8 cellular contexts compared by ENCODE assay signal in genomic region chr6:20404641-20405032, GRCh38. TPM values are rescaled to one million over a fixed set of nuclear protein-coding genes. Genes with fewer than 3 reads are reported as not detected.
DNase-seq lines count a peak whose midpoint lies in the region; ATAC-seq and TF ChIP-seq lines count a peak whose summit lies in the region.

No MANE protein-coding gene starts in this region.

- POLR2A ChIA-PET in CD8-positive, alpha-beta memory T cell (lab: Charles Lee), result interaction anchor here (0.5 to 3.1 kb wide), 10 partner anchors 22 to 191 kb away, joined by 3 to 38 read pairs (median 4); no protein-coding TSS in a partner anchor

- CTCF ChIA-PET in CD8-positive, alpha-beta memory T cell (lab: Charles Lee), result interaction anchor here (0.7 to 2.9 kb wide), 28 partner anchors 9 to 133 kb away, joined by 3 to 53 read pairs (median 5); partner anchors contain the start of gene CDKAL1

- H3K36me3 Mint-ChIP-seq in CD8-positive, alpha-beta memory T cell, result peaks cover 0 to 25% (median 2%) of the 10 kb centered on the region in 3 donors

- peaks cover 58 to 69% (median 67%) of the 10 kb centered on the region in 3 donors for H3K4me1 Mint-ChIP-seq in CD8-positive, alpha-beta memory T cell

- peak overlapping the region; percentile 87 to 98 (median 93) for H3K27ac Mint-ChIP-seq in CD8-positive, alpha-beta memory T cell

- H3K9ac ChIP-seq in OCI-LY1 (ENCODE audit: low read length), result peak overlapping the region; percentile 92

- 2% methylated on average over 6 of the region's 6 CpGs for WGBS in esophagus squamous epithelium, 2 donors
- WGBS in aorta, 2 donors, result 0 to 2% methylated on average over 6 of the region's 6 CpGs

- peak; percentile 50 to 76 (median 67) for DNase-seq in CD8-positive, alpha-beta memory T cell
- DNase-seq in HT-29 (ENCODE audit: low spot score) (peak; percentile 67), esophagus squamous epithelium (lab: John Stamatoyannopoulos, UW) (peak; percentile 2), osteoblast (ENCODE audit: insufficient read length, low spot score, missing footprints) (peak; percentile 91), aorta (no peak)
- peak; percentile 66 for DNase-seq in activated CD8-positive, alpha-beta memory T cell treated with anti-CD3 and anti-CD28 coated beads, Interleukin-2, amount 50 U/mL, for 48 hours

- TF ChIP-seq CTCF in OCI-LY1 (IDR thresholded peaks at IDR 0.05; ENCODE audit: low read length) (peak; percentile 73), esophagus squamous epithelium (IDR thresholded peaks at IDR 0.05) (peak in 4 of 6 experiments; percentile 25 to 56 (median 42)), osteoblast (IDR thresholded peaks at IDR 0.05; ENCODE audit: extremely low read depth, low read depth, low read length) (peak; percentile 62)

- no peaks in the 10 kb centered on the region for H3K9me3 Mint-ChIP-seq in CD8-positive, alpha-beta memory T cell

- no peak for TF ChIP-seq POLR2A in esophagus squamous epithelium (IDR thresholded peaks at IDR 0.05)

- no peaks in the 10 kb centered on the region for H3K9me2 ChIP-seq in OCI-LY1 (ENCODE audit: low read depth, low read length)

- H3K4me2 ChIP-seq in OCI-LY1 (ENCODE audit: low read length) (peak overlapping the region; percentile 91), osteoblast (ENCODE audit: insufficient read depth, low read length) (peak overlapping the region; percentile 94)

- peak overlapping the region; percentile 91 for H3K27ac ChIP-seq in CD8-positive, alpha-beta memory T cell (ENCODE audit: low read depth, low read length)
- H3K27ac ChIP-seq in OCI-LY1 (ENCODE audit: low read depth, low read length, poor library complexity, severe bottlenecking) (peak overlapping the region; percentile 93), esophagus squamous epithelium (peak overlapping the region; percentile 93 to 95 (median 94)), osteoblast (ENCODE audit: low read depth, low read length) (peak overlapping the region; percentile 89), aorta (ENCODE audit: low read depth in 1 of 2, low read length in 2 of 2) (peak overlapping the region in 1 of 2 donors; percentile 62)

- H4K20me1 ChIP-seq in OCI-LY1 (ENCODE audit: insufficient read depth, low read length) (no peaks in the 10 kb centered on the region), osteoblast (ENCODE audit: insufficient read depth, low read length) (peaks cover 27% of the 10 kb centered on the region)

- H3K27me3 Mint-ChIP-seq in CD8-positive, alpha-beta memory T cell, result no peaks in the 10 kb centered on the region

- peak overlapping the region; percentile 77 for H3K4me3 ChIP-seq in CD8-positive, alpha-beta memory T cell (ENCODE audit: low read length)
- H3K4me3 ChIP-seq in OCI-LY1 (ENCODE audit: low read depth, low read length, poor library complexity, severe bottlenecking) (peak overlapping the region; percentile 74), esophagus squamous epithelium (peak overlapping the region; percentile 71 to 93 (median 86)), osteoblast (ENCODE audit: insufficient read depth, low read length) (peak overlapping the region; percentile 87), aorta (ENCODE audit: low read length in 2 of 2) (peak overlapping the region; percentile 92 to 94)

- H3K4me1 ChIP-seq in CD8-positive, alpha-beta memory T cell (ENCODE audit: insufficient read depth, low read length), result peaks cover 51% of the 10 kb centered on the region
- peaks cover 51% of the 10 kb centered on the region for H3K4me1 ChIP-seq in OCI-LY1 (ENCODE audit: insufficient read depth, low read length, severe bottlenecking)
- peaks cover 0 to 38% (median 0%) of the 10 kb centered on the region in 3 donors for H3K4me1 ChIP-seq in esophagus squamous epithelium
- H3K4me1 ChIP-seq in osteoblast (ENCODE audit: insufficient read depth, low read length), result peaks cover 7% of the 10 kb centered on the region
- peaks cover 0 to 4% of the 10 kb centered on the region in 2 donors for H3K4me1 ChIP-seq in aorta (ENCODE audit: control insufficient read depth in 1 of 2, insufficient read depth in 2 of 2, low read length in 2 of 2)

- H3K36me3 ChIP-seq in CD8-positive, alpha-beta memory T cell (ENCODE audit: insufficient read depth, low read length), result peaks cover 3% of the 10 kb centered on the region
- H3K36me3 ChIP-seq in OCI-LY1 (ENCODE audit: insufficient read depth, low read length) (peaks cover 26% of the 10 kb centered on the region), esophagus squamous epithelium (peaks cover 0 to 8% (median 0%) of the 10 kb centered on the region in 3 donors), osteoblast (ENCODE audit: insufficient read depth, low read length) (peaks cover 10% of the 10 kb centered on the region), aorta (ENCODE audit: control insufficient read depth in 1 of 2, insufficient read depth in 2 of 2, low read length in 1 of 2) (no peaks in the 10 kb centered on the region)

- H3K9me3 ChIP-seq in CD8-positive, alpha-beta memory T cell (ENCODE audit: low read length), result no peaks in the 10 kb centered on the region
- H3K9me3 ChIP-seq in OCI-LY1 (ENCODE audit: low read length) (no peaks in the 10 kb centered on the region), esophagus squamous epithelium (no peaks in the 10 kb centered on the region), osteoblast (ENCODE audit: low read depth, low read length) (no peaks in the 10 kb centered on the region), aorta (ENCODE audit: control insufficient read depth, low read length) (no peaks in the 10 kb centered on the region)

- H3K27me3 ChIP-seq in CD8-positive, alpha-beta memory T cell (ENCODE audit: insufficient read depth, low read length, poor library complexity, severe bottlenecking), result no peaks in the 10 kb centered on the region
- H3K27me3 ChIP-seq in OCI-LY1 (ENCODE audit: insufficient read depth, low read length) (no peaks in the 10 kb centered on the region), esophagus squamous epithelium (no peaks in the 10 kb centered on the region), osteoblast (ENCODE audit: insufficient read depth, low read length) (no peaks in the 10 kb centered on the region), aorta (ENCODE audit: control insufficient read depth in 1 of 2, insufficient read depth in 2 of 2, low read length in 1 of 2) (no peaks in the 10 kb centered on the region)

- no peaks in the 10 kb centered on the region for H3F3A ChIP-seq in OCI-LY1 (ENCODE audit: insufficient read depth, low read length)

- ATAC-seq in GM19455 (IDR thresholded peaks at IDR 0.05; ENCODE audit: unreplicated experiment), result peak; percentile 22
- no peak for ATAC-seq in aorta (ENCODE audit: low FRiP score)

- H3K4me3 Mint-ChIP-seq in CD8-positive, alpha-beta memory T cell, result peak overlapping the region; percentile 91 to 98 (median 95)

- H3K79me2 ChIP-seq in OCI-LY1 (ENCODE audit: insufficient read depth, low read length) (peaks cover 47% of the 10 kb centered on the region), osteoblast (ENCODE audit: insufficient read depth, low read length) (peaks cover 62% of the 10 kb centered on the region)

- H2AFZ ChIP-seq in OCI-LY1 (ENCODE audit: low read length), result no peak overlapping the region
- peak overlapping the region; percentile 76 for H2AFZ ChIP-seq in osteoblast (ENCODE audit: low read length)

- intact Hi-C loops in esophagus squamous epithelium (cut with DNase I), result loop anchor here (5.0 kb wide), 1 partner anchor 128 kb away; the partner anchor contains the start of gene CDKAL1
- intact Hi-C loops in aorta (cut with DNase I), result loop anchor here (5.0 kb wide), 4 partner anchors 33 to 112 kb away; no protein-coding TSS in a partner anchor

RNA-seq across cellular contexts. Expression of gene E2F3, which starts 3.0 kb away (rescaled TPM):
- 10 to 100 TPM; 31.5 to 32.3 TPM for total RNA-seq in CD8-positive, alpha-beta memory T cell
- polyA plus RNA-seq in CD8-positive, alpha-beta memory T cell, result 13.1 TPM
- 4.2 and 4.6 TPM in 2 replicates for total RNA-seq in HT-29 (2014; rRNA removed; shearing (Covaris generic))
- total RNA-seq in esophagus squamous epithelium (1 to 10 TPM; 5.4 to 7.1 (median 6.1) TPM), osteoblast (6.2 and 7.4 TPM in 2 replicates), aorta (10 to 100 TPM; 12.7 to 15.5 TPM)
- 1 to 10 TPM; 3.3 to 7.6 TPM for polyA plus RNA-seq in aorta

Comparison
In these comparisons a context has a peak if more than half of its experiments do, and no peak if none do; other contexts are left out.
1. DNase-seq: peak in CD8-positive, alpha-beta memory T cell (5 of 5), HT-29 (single experiment), activated CD8-positive, alpha-beta memory T cell treated with anti-CD3 and anti-CD28 coated beads, Interleukin-2, amount 50 U/mL, for 48 hours (single experiment), esophagus squamous epithelium (single experiment) and osteoblast (single experiment); none in aorta (0 of 2).
2. Peak in every context shown above with its lines, with median percentiles within 50 percentile points of each other: H3K4me3 ChIP-seq and CTCF ChIP-seq.